Comparison of ENCODE assay signal across 2 cellular contexts in the genomic region with DNA sequence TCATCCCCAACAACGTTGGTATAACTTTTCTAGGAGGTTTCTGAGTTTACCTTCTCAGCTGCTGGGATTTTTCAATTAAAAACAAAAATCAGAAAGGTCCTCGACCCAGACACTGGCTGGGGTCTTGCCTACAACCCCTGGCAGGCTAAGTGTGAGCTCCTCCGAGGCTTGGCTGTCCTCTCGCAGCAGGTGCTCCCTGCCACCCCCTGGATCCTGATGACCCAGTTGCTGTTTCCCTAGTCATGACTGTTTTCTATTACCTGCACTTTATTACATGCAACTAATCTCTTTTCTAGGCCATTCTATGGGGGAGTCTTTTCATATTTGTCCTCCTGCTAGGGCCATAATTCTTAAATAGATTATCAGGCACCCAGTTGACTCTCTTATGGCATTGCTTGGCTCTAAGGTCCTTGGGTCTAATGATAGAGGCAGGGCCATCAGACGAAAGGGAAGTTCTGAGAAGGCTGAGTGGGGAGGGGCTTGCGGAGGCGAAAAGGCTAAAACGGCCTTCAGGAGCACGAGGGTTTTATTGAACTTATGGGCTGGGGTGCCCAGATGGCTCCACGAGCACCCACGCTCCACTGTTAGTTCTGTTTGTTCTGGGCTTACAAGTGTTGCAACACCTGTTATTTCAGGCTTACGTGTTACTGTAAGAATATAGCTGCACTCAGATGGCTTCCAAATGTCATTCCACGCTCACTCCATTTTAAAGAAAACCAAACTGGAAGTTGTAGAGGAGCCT.
TF ChIP-seq lines count a peak whose summit lies in the region.

No MANE protein-coding gene starts in this region.

TF ChIP-seq in IMR-90, 13 proteins besides CTCF, POLR2A, EP300 and RAD21:
- TF ChIP-seq, protein P1, sequence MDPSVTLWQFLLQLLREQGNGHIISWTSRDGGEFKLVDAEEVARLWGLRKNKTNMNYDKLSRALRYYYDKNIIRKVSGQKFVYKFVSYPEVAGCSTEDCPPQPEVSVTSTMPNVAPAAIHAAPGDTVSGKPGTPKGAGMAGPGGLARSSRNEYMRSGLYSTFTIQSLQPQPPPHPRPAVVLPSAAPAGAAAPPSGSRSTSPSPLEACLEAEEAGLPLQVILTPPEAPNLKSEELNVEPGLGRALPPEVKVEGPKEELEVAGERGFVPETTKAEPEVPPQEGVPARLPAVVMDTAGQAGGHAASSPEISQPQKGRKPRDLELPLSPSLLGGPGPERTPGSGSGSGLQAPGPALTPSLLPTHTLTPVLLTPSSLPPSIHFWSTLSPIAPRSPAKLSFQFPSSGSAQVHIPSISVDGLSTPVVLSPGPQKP (IDR thresholded peaks at IDR 0.05; ENCODE audit: borderline replicate concordance, low read depth, low read length) = no peak
- peak; percentile 24; the same call in 1 of the 2 replicates for TF ChIP-seq CEBPB (IDR thresholded peaks at IDR 0.05; ENCODE audit: low read depth, low read length)
- TF ChIP-seq, protein P2, sequence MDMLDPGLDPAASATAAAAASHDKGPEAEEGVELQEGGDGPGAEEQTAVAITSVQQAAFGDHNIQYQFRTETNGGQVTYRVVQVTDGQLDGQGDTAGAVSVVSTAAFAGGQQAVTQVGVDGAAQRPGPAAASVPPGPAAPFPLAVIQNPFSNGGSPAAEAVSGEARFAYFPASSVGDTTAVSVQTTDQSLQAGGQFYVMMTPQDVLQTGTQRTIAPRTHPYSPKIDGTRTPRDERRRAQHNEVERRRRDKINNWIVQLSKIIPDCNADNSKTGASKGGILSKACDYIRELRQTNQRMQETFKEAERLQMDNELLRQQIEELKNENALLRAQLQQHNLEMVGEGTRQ (IDR thresholded peaks at IDR 0.05; ENCODE audit: low read depth, low read length) = no peak

TF ChIP-seq in SK-N-SH, 30 proteins besides CTCF, POLR2A, EP300 and RAD21:
- TF ChIP-seq NRF1 (IDR thresholded peaks at IDR 0.05; ENCODE audit: low read depth, low read length) (no peak), ELF1 (IDR thresholded peaks at IDR 0.05) (no peak), JUND (IDR thresholded peaks at IDR 0.05) (no peak), MEF2A (IDR thresholded peaks at IDR 0.05; ENCODE audit: borderline replicate concordance, low read depth) (no peak), RCOR1 (IDR thresholded peaks at IDR 0.05; ENCODE audit: low read length) (no peak), FOXJ3 (CRISPR knock-in tag; IDR thresholded peaks at IDR 0.05) (no peak), NFIC (IDR thresholded peaks at IDR 0.05; ENCODE audit: borderline replicate concordance) (no peak), MXI1 (IDR thresholded peaks at IDR 0.05; ENCODE audit: low read depth, low read length) (no peak), RFX5 (IDR thresholded peaks at IDR 0.05; ENCODE audit: low read length) (no peak), CHD2 (IDR thresholded peaks at IDR 0.05; ENCODE audit: low read length, partially characterized antibody) (no peak)
- TF ChIP-seq, protein P3, sequence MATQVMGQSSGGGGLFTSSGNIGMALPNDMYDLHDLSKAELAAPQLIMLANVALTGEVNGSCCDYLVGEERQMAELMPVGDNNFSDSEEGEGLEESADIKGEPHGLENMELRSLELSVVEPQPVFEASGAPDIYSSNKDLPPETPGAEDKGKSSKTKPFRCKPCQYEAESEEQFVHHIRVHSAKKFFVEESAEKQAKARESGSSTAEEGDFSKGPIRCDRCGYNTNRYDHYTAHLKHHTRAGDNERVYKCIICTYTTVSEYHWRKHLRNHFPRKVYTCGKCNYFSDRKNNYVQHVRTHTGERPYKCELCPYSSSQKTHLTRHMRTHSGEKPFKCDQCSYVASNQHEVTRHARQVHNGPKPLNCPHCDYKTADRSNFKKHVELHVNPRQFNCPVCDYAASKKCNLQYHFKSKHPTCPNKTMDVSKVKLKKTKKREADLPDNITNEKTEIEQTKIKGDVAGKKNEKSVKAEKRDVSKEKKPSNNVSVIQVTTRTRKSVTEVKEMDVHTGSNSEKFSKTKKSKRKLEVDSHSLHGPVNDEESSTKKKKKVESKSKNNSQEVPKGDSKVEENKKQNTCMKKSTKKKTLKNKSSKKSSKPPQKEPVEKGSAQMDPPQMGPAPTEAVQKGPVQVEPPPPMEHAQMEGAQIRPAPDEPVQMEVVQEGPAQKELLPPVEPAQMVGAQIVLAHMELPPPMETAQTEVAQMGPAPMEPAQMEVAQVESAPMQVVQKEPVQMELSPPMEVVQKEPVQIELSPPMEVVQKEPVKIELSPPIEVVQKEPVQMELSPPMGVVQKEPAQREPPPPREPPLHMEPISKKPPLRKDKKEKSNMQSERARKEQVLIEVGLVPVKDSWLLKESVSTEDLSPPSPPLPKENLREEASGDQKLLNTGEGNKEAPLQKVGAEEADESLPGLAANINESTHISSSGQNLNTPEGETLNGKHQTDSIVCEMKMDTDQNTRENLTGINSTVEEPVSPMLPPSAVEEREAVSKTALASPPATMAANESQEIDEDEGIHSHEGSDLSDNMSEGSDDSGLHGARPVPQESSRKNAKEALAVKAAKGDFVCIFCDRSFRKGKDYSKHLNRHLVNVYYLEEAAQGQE (IDR thresholded peaks at IDR 0.05; ENCODE audit: low read depth, low read length) = no peak
- TF ChIP-seq, protein P2 (IDR thresholded peaks at IDR 0.05; ENCODE audit: borderline replicate concordance, low read depth, low read length) = no peak
- TF ChIP-seq, protein P4, sequence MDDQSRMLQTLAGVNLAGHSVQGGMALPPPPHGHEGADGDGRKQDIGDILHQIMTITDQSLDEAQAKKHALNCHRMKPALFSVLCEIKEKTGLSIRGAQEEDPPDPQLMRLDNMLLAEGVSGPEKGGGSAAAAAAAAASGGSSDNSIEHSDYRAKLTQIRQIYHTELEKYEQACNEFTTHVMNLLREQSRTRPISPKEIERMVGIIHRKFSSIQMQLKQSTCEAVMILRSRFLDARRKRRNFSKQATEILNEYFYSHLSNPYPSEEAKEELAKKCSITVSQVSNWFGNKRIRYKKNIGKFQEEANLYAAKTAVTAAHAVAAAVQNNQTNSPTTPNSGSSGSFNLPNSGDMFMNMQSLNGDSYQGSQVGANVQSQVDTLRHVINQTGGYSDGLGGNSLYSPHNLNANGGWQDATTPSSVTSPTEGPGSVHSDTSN (IDR thresholded peaks at IDR 0.05) = no peak
- TF ChIP-seq, protein P5, sequence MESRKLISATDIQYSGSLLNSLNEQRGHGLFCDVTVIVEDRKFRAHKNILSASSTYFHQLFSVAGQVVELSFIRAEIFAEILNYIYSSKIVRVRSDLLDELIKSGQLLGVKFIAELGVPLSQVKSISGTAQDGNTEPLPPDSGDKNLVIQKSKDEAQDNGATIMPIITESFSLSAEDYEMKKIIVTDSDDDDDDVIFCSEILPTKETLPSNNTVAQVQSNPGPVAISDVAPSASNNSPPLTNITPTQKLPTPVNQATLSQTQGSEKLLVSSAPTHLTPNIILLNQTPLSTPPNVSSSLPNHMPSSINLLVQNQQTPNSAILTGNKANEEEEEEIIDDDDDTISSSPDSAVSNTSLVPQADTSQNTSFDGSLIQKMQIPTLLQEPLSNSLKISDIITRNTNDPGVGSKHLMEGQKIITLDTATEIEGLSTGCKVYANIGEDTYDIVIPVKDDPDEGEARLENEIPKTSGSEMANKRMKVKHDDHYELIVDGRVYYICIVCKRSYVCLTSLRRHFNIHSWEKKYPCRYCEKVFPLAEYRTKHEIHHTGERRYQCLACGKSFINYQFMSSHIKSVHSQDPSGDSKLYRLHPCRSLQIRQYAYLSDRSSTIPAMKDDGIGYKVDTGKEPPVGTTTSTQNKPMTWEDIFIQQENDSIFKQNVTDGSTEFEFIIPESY (IDR thresholded peaks at IDR 0.05; ENCODE audit: borderline replicate concordance, low read depth) = no peak
- TF ChIP-seq, protein P6, sequence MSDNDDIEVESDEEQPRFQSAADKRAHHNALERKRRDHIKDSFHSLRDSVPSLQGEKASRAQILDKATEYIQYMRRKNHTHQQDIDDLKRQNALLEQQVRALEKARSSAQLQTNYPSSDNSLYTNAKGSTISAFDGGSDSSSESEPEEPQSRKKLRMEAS (IDR thresholded peaks at IDR 0.05; ENCODE audit: low read depth) = no peak
